ENCODE assay signal across 14 cellular contexts in genomic region chr16:11596572-11597226, GRCh38. TPM values are rescaled to one million over a fixed set of nuclear protein-coding genes. Genes with fewer than 3 reads are reported as not detected.
DNase-seq lines count a peak whose midpoint lies in the region; ATAC-seq, FAIRE-seq and TF ChIP-seq lines count a peak whose summit lies in the region.
"Had no signal": no experiment of that assay in that cellular context is flagged by ENCODE, and none has a peak within 500 bp of the region (broad histone marks: within the 10 kb centered on the region; RNA-seq: fewer than 3 reads in every experiment).

No MANE protein-coding gene starts in this region.

- H2AFZ ChIP-seq in HCT116 (ENCODE audit: low read depth, low read length, poor library complexity, severe bottlenecking) = peak overlapping the region; percentile 72
- no peak overlapping the region for H2AFZ ChIP-seq in HepG2 (ENCODE audit: low read length)

- 21% methylated on average over 4 of the region's 4 CpGs for WGBS in HepG2 (ENCODE audit: low lambda C conversion rate)
- 47 to 63% (median 59%) methylated on average over 3 to 4 of the region's 4 CpGs for WGBS in stomach, 5 donors

- ATAC-seq in HCT116 (peak; percentile 29; the same call in 1 of the 2 replicates), WTC11 (no peak), HepG2 (no peak), HG02571 (IDR thresholded peaks at IDR 0.05; ENCODE audit: unreplicated experiment) (no peak)

- H3K9me2 ChIP-seq in HCT116 (ENCODE audit: insufficient read depth) = no peaks in the 10 kb centered on the region

- H3K79me2 ChIP-seq in HCT116 (ENCODE audit: insufficient read depth, low read length) (no peaks in the 10 kb centered on the region), HepG2 (ENCODE audit: insufficient read depth, low read length) (no peaks in the 10 kb centered on the region)

- DNase-seq in HCT116 (ENCODE audit: low read depth, low spot score) = no peak
- DNase-seq in WTC11 (ENCODE audit: low spot score) = no peak
- DNase-seq in HepG2 (ENCODE audit: low spot score) = no peak
- no peak for DNase-seq in stomach
- DNase-seq in stimulated activated CD4-positive, alpha-beta T cell treated with anti-CD3 and anti-CD28 coated beads, Interleukin-2, amount 100 ng/mL, for 24 hours = no peak
- DNase-seq in RCC 7860 (ENCODE audit: low spot score) = no peak
- DNase-seq: activated CD8-positive, alpha-beta memory T cell treated with anti-CD3 and anti-CD28 coated beads, Interleukin-2, amount 50 U/mL, for 48 hours; amygdala; naive B cell; NCI-H2081; T1000 had no signal

- no peaks in the 10 kb centered on the region for H3K36me3 Mint-ChIP-seq in WTC11
- H3K36me3 Mint-ChIP-seq: naive B cell had no signal

- H3K4me3 ChIP-seq in HCT116 (replicated peaks in 1 of 2; ENCODE audit: low read depth in 1 of 2, low read length in 2 of 2) (no peak overlapping the region), HepG2 (replicated peaks in 1 of 3; ENCODE audit: insufficient read depth in 1 of 3, low read depth in 2 of 3, low read length in 3 of 3) (no peak overlapping the region), stomach (no peak overlapping the region)

- no peaks in the 10 kb centered on the region for H3K27me3 Mint-ChIP-seq in WTC11 (ENCODE audit: low read depth)

- RAD21 ChIA-PET in HCT116 (lab: Charles Lee; ENCODE audit: low non-redundant PET in 1 of 2, low total read pairs in 2 of 2, uncharacterized antibody in 2 of 2, unreplicated experiment in 2 of 2) = no interaction called here

- in situ Hi-C loops in HepG2 (cut with HindIII; ENCODE audit: extremely low pct_ligation_motif_present, low pct_unique_long_range_greater_than_20kb) = no loop called here

- no peaks in the 10 kb centered on the region for H3K9me3 Mint-ChIP-seq in WTC11
- H3K9me3 Mint-ChIP-seq: naive B cell had no signal

- no TSS peak for BruUV-seq in HCT116 (replicated peaks; lab: Mats Ljungman, UMichigan)
- no TSS peak for BruUV-seq in HepG2 (replicated peaks; lab: Mats Ljungman, UMichigan)

- H3K4me2 ChIP-seq in HCT116 (ENCODE audit: low read length) = peak overlapping the region; percentile 55
- H3K4me2 ChIP-seq in HepG2 (ENCODE audit: low read depth, low read length) = peak overlapping the region; percentile 70

- no peaks in the 10 kb centered on the region for H3K9me3 ChIP-seq in HCT116 (ENCODE audit: control insufficient read depth in 1 of 2, insufficient read depth in 1 of 2, low read depth in 1 of 2, low read length in 2 of 2)
- no peaks in the 10 kb centered on the region for H3K9me3 ChIP-seq in HepG2 (ENCODE audit: low read length)
- no peaks in the 10 kb centered on the region for H3K9me3 ChIP-seq in stomach

- TF ChIP-seq RAD21 in HCT116 (IDR thresholded peaks at IDR 0.05; ENCODE audit: low read depth) = no peak
- no peak for TF ChIP-seq RAD21 in HepG2 (CRISPR knock-in tag; IDR thresholded peaks at IDR 0.05)

- H3K27ac ChIP-seq in HCT116 (ENCODE audit: low read depth, low read length) (no peak overlapping the region), HepG2 (ENCODE audit: extremely low read length, insufficient read depth, low read length) (no peak overlapping the region), stomach (peak overlapping the region; percentile 34 to 80 (median 62))

- TF ChIP-seq EP300 in HepG2 (IDR thresholded peaks at IDR 0.05; ENCODE audit: low read depth in 2 of 2, low read length in 2 of 2) (no peak), HepG2 (CRISPR knock-in tag; IDR thresholded peaks at IDR 0.05; ENCODE audit: borderline replicate concordance) (no peak), stomach (IDR thresholded peaks at IDR 0.05) (no peak)

- CTCF ChIA-PET in HCT116 (lab: Charles Lee) (interaction anchor here (0.5 to 1.1 kb wide), 2 partner anchors 42 to 65 kb away, joined by 3 to 4 read pairs; no protein-coding TSS in a partner anchor), WTC11 (lab: Charles Lee) (interaction anchor here (0.8 to 5.2 kb wide), 4 partner anchors 9 to 191 kb away, joined by 3 to 16 read pairs (median 4); no protein-coding TSS in a partner anchor), HepG2 (lab: Yijun Ruan, JAX; ENCODE audit: low intra/inter-chr PET ratio, low total read pairs) (interaction anchor here (1.1 kb wide), 1 partner anchor 65 kb away, joined by 4 read pairs; no protein-coding TSS in a partner anchor)

- H3K27ac Mint-ChIP-seq in WTC11 = no peak overlapping the region
- H3K27ac Mint-ChIP-seq: naive B cell had no signal

- POLR2A ChIA-PET in HCT116 (lab: Charles Lee) (interaction anchor here (2.7 kb wide), 1 partner anchor 9 kb away, joined by 9 read pairs; the partner anchor contains the start of gene LITAF), WTC11 (lab: Charles Lee) (interaction anchor here (1.3 kb wide), 2 partner anchors 10 to 40 kb away, joined by 3 to 4 read pairs; partner anchors contain the start of gene LITAF), HepG2 (lab: Yijun Ruan, JAX) (interaction anchor here (1.2 to 2.7 kb wide), 3 partner anchors 10 to 34 kb away, joined by 3 to 14 read pairs (median 4); partner anchors contain the start of gene LITAF)

- H3K27me3 ChIP-seq in HCT116 (ENCODE audit: insufficient read depth, low read length) = no peaks in the 10 kb centered on the region
- H3K27me3 ChIP-seq in HepG2 (ENCODE audit: control insufficient read depth in 1 of 2, insufficient read depth in 2 of 2, low read length in 2 of 2) = peaks cover 9 to 52% of the 10 kb centered on the region in 2 experiments
- no peaks in the 10 kb centered on the region for H3K27me3 ChIP-seq in stomach

- FAIRE-seq in HepG2 (lab: Jason Lieb, UNC) = no peak
- no peak for FAIRE-seq in RCC 7860 (lab: Jason Lieb, UNC)
- FAIRE-seq: D721Med, endometrium had no signal

- peaks cover 39% of the 10 kb centered on the region for H3K4me1 Mint-ChIP-seq in WTC11

- TF ChIP-seq CTCF in HCT116 (IDR thresholded peaks at IDR 0.05 in 2 of 3, conservative IDR thresholded peaks at IDR 0.05 in 1 of 3; ENCODE audit: borderline replicate concordance in 1 of 3, insufficient read depth in 1 of 3, low read depth in 2 of 3, low read length in 2 of 3) (no peak), WTC11 (IDR thresholded peaks at IDR 0.05) (no peak), HepG2 (CRISPR knock-in tag; IDR thresholded peaks at IDR 0.05) (no peak), stomach (IDR thresholded peaks at IDR 0.05) (no peak)

- TF ChIP-seq POLR2A in HCT116 (IDR thresholded peaks at IDR 0.05; ENCODE audit: borderline replicate concordance, extremely low read depth, insufficient read depth, insufficient read length) (no peak), HepG2 (IDR thresholded peaks at IDR 0.05; ENCODE audit: insufficient read depth in 1 of 2, low read depth in 2 of 2, low read length in 2 of 2) (no peak), stomach (IDR thresholded peaks at IDR 0.05) (no peak)

- no peaks in the 10 kb centered on the region for H3K36me3 ChIP-seq in HCT116 (ENCODE audit: control insufficient read depth in 1 of 2, insufficient read depth in 2 of 2, low read length in 2 of 2)
- no peaks in the 10 kb centered on the region for H3K36me3 ChIP-seq in HepG2 (replicated peaks in 1 of 2; ENCODE audit: control insufficient read depth in 1 of 2, insufficient read depth in 2 of 2, low read length in 2 of 2)
- H3K36me3 ChIP-seq in stomach = no peaks in the 10 kb centered on the region

- H3K4me1 ChIP-seq in HCT116 (ENCODE audit: control insufficient read depth in 1 of 2, insufficient read depth in 2 of 2, low read length in 2 of 2) (peaks cover 11 to 16% of the 10 kb centered on the region in 2 experiments), HepG2 (ENCODE audit: insufficient read depth, low read length) (peaks cover 63% of the 10 kb centered on the region), stomach (peaks cover 10 to 30% (median 17%) of the 10 kb centered on the region in 4 donors)

- H3K9ac ChIP-seq in HCT116 (ENCODE audit: low read length) (peak overlapping the region; percentile 1; the same call in 1 of the 2 replicates), HepG2 (ENCODE audit: insufficient read depth, low read depth, low read length) (no peak overlapping the region)

- no peak overlapping the region for H3K4me3 Mint-ChIP-seq in WTC11
- H3K4me3 Mint-ChIP-seq: naive B cell had no signal

- H4K20me1 ChIP-seq in HCT116 (ENCODE audit: insufficient read depth) = no peaks in the 10 kb centered on the region
- H4K20me1 ChIP-seq in HepG2 (ENCODE audit: insufficient read depth, low read length) = no peaks in the 10 kb centered on the region

- intact Hi-C loops in HCT116 (cut with micrococcal nuclease) (no loop called here), HepG2 (cut with micrococcal nuclease; ENCODE audit: unreplicated experiment) (no loop called here), stomach (cut with DNase I; ENCODE audit: low total_unique reads) (no loop called here)

TF ChIP-seq in HepG2, 621 proteins besides CTCF, POLR2A, EP300 and RAD21 (continues in another document):
- TF ChIP-seq ZNF263 (CRISPR knock-in tag; IDR thresholded peaks at IDR 0.05) = 0 out of 2 replicates have a peak, but pooled peaks have one; percentile 31

RNA-seq across cellular contexts. Expression of gene LITAF, which starts 10.0 kb away (rescaled TPM):
- total RNA-seq in HCT116 (2021; ENCODE audit: unreplicated experiment) (84.2 TPM), WTC11 (2021) (72.4 to 77.7 TPM (median 73.0 TPM) in 3 replicates), HepG2 (2016; rRNA removed; fragmentation: Illumina TruSeq; extraction: Trizol) (141 and 186 TPM in 2 replicates), stomach (100 to 1,000 TPM in 1 of 5 donors, 10 to 100 TPM in 3, 1 to 10 TPM in 1; 9.8 to 211 (median 46.6) TPM)
- polyA plus RNA-seq in HCT116 (2012) = 86.6 and 106 TPM in 2 replicates
- 30.0 and 32.3 TPM in 2 replicates for total RNA-seq in HepG2 (2016; cell fraction: cytosol; rRNA removed; fragmentation: Illumina TruSeq; extraction: Trizol; ENCODE audit: low read depth)
- total RNA-seq in HepG2 (2016; cell fraction: insoluble cytoplasmic fraction; rRNA removed; fragmentation: Illumina TruSeq; extraction: Trizol) = 139 and 174 TPM in 2 replicates
- 118 and 119 TPM in 2 replicates for total RNA-seq in HepG2 (2016; cell fraction: membrane; rRNA removed; fragmentation: Illumina TruSeq; extraction: Trizol)
- 60.6 and 72.1 TPM in 2 replicates for total RNA-seq in HepG2 (2016; cell fraction: nucleus; rRNA removed; fragmentation: Illumina TruSeq; extraction: Trizol)
- polyA plus RNA-seq in HepG2 (2011; rRNA removed) (80.1 and 95.5 TPM in 2 replicates), stomach (100 to 1,000 TPM in 2 of 3 donors, 10 to 100 TPM in 1; 43.7 to 124 (median 118) TPM)
- 121 and 137 TPM in 2 replicates for polyA plus RNA-seq in HepG2 (2011; cell fraction: cytosol; rRNA removed)
- polyA plus RNA-seq in HepG2 (2011; cell fraction: nucleus; rRNA removed) = 61.9 and 67.8 TPM in 2 replicates
- 113 and 128 TPM in 2 replicates for polyA plus RNA-seq in HepG2 (2012)
- 48.2 and 51.8 TPM in 2 replicates for polyA plus RNA-seq in HepG2 (2016; cell fraction: cytosol; fragmentation: Illumina TruSeq; extraction: Trizol; ENCODE audit: low read depth)
- 322 and 369 TPM in 2 replicates for polyA plus RNA-seq in HepG2 (2016; cell fraction: insoluble cytoplasmic fraction; fragmentation: Illumina TruSeq; extraction: Trizol; ENCODE audit: low read depth)
- polyA plus RNA-seq in HepG2 (2016; cell fraction: membrane; fragmentation: Illumina TruSeq; extraction: Trizol; ENCODE audit: low read depth) = 139 and 153 TPM in 2 replicates
- polyA plus RNA-seq in HepG2 (2016; cell fraction: nucleus; fragmentation: Illumina TruSeq; extraction: Trizol; ENCODE audit: insufficient read depth, low read depth) = 125 and 129 TPM in 2 replicates
- polyA minus RNA-seq in HepG2 (2011; rRNA and poly(A)+ RNA removed; ENCODE audit: low replicate concordance) = 155 and 250 TPM in 2 replicates
- 71.1 and 86.5 TPM in 2 replicates for polyA minus RNA-seq in HepG2 (2011; cell fraction: cytosol; rRNA and poly(A)+ RNA removed)
- 45.8 and 58.4 TPM in 2 replicates for polyA minus RNA-seq in HepG2 (2011; cell fraction: nucleus; rRNA and poly(A)+ RNA removed)

Comparison
In these comparisons a context has a peak if more than half of its experiments do, and no peak if none do; other contexts are left out.
1. H3K27ac ChIP-seq: peak in stomach (5 of 5); none in HCT116 (single experiment) and HepG2 (single experiment).